Comparison of ENCODE assay signal across 8 cellular contexts in the genomic region with DNA sequence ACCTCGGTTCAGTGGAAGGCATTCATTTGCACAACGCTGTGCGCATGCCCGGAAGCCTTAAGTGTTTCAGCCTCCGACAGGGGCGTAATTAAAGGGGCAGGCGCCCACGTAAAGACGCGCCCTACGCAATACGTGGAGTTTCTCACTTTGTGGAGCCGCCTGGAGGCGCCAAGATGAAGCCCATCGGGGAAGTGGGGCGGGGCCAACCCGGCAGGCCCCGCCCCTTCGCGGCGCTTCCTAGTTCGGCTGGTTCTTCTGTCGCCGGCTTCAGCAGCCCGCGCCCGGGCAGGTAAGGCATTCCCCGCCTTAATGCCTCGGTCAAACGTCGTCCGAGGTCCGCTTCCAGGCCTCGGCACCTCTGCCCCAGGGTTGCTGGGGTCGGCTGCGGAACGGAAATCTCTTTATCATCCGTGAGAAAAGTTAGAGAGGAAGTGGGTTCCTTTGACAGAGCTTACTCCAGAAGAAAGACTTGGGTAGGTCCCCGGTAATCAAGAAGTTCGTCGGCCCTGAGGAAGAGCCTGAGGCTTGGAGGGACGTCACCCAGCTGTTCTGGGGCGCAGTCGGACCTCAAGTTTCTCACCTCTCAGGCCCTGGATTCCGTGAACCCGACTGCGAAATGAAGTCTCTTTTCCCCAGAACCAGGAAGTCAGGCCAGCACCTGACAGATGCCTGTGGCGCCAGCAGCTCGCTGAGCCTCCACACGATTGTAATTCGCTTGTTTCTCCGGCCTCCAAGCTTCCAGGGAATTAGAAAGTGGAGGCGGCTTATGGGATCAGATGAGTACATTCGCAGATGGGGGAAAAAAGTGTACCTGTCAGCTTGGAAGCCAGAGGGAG. TPM values are rescaled to one million over a fixed set of nuclear protein-coding genes. Genes with fewer than 3 reads are reported as not detected.
DNase-seq lines count a peak whose midpoint lies in the region; ATAC-seq and TF ChIP-seq lines count a peak whose summit lies in the region.

A gene (plus strand): TSS at position 224 of the 836 bp plus-strand sequence. CDS start 9,161 bp downstream, outside the sequence.
A gene with protein sequence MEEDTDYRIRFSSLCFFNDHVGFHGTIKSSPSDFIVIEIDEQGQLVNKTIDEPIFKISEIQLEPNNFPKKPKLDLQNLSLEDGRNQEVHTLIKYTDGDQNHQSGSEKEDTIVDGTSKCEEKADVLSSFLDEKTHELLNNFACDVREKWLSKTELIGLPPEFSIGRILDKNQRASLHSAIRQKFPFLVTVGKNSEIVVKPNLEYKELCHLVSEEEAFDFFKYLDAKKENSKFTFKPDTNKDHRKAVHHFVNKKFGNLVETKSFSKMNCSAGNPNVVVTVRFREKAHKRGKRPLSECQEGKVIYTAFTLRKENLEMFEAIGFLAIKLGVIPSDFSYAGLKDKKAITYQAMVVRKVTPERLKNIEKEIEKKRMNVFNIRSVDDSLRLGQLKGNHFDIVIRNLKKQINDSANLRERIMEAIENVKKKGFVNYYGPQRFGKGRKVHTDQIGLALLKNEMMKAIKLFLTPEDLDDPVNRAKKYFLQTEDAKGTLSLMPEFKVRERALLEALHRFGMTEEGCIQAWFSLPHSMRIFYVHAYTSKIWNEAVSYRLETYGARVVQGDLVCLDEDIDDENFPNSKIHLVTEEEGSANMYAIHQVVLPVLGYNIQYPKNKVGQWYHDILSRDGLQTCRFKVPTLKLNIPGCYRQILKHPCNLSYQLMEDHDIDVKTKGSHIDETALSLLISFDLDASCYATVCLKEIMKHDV (minus strand): TSS at position 63 of the 836 bp plus-strand sequence. CDS start 3,545 bp downstream, outside the sequence.

- H3K36me3 Mint-ChIP-seq in WTC11, result peaks cover 12% of the 10 kb centered on the region

- CTCF ChIA-PET in WTC11 (lab: Charles Lee), result interaction anchor here (0.8 to 2.6 kb wide), 6 partner anchors 18 to 123 kb away, joined by 3 to 13 read pairs (median 4); a partner anchor contains a TSS

- DNase-seq in AG08395 (ENCODE audit: low spot score) (peak; percentile 98), NCI-H226 (peak; percentile 97), WTC11 (ENCODE audit: low spot score) (peak; percentile 92), cardiac fibroblast (ENCODE audit: low read depth in 2 of 2) (peak; percentile 98), iPS-NIHi7 (ENCODE audit: extremely low spot score) (peak; percentile 95), smooth muscle cell of the brain vasculature (ENCODE audit: low read depth, low spot score) (peak; percentile 95)

- peak within 1 kb of the TSS; percentile 87 for H3K4me3 Mint-ChIP-seq in WTC11

- peak within 1 kb of the TSS; percentile 71 to 82 for H3K4me3 ChIP-seq in cardiac fibroblast (replicated peaks in 1 of 2; ENCODE audit: low read depth in 2 of 2, low read length in 2 of 2)

- no peaks in the 10 kb centered on the region for H3K9me3 Mint-ChIP-seq in WTC11

- TF ChIP-seq CTCF in WTC11 (IDR thresholded peaks at IDR 0.05) (no peak), cardiac fibroblast (IDR thresholded peaks at IDR 0.05; ENCODE audit: low read depth, low read length) (peak; percentile 47)

- peak within 1 kb of the TSS; percentile 95 for H3K27ac Mint-ChIP-seq in WTC11

- H3K27me3 Mint-ChIP-seq in WTC11 (ENCODE audit: low read depth), result no peaks in the 10 kb centered on the region

- ATAC-seq in GM18907 (IDR thresholded peaks at IDR 0.05; ENCODE audit: unreplicated experiment), result peak; percentile 98
- peak; percentile 98 for ATAC-seq in HG03159 (IDR thresholded peaks at IDR 0.05; ENCODE audit: unreplicated experiment)
- ATAC-seq in WTC11, result peak; percentile 92

- POLR2A ChIA-PET in WTC11 (lab: Charles Lee), result interaction anchor here (1.1 to 2.2 kb wide), 2 partner anchors 47 to 207 kb away, joined by 4 to 9 read pairs; a partner anchor contains a TSS

- H3K4me1 Mint-ChIP-seq in WTC11, result peaks cover 42% of the 10 kb centered on the region

TF ChIP-seq in WTC11, 78 proteins besides CTCF, POLR2A, EP300 and RAD21 (continues in another document):
- TF ChIP-seq TEAD1 (CRISPR knock-in tag; IDR thresholded peaks at IDR 0.05) (no peak), ZNF219 (CRISPR knock-in tag; IDR thresholded peaks at IDR 0.05; ENCODE audit: borderline replicate concordance) (no peak), JAZF1 (CRISPR knock-in tag; IDR thresholded peaks at IDR 0.05) (no peak), ATF1 (CRISPR knock-in tag; IDR thresholded peaks at IDR 0.05) (no peak), GABPB1 (CRISPR knock-in tag; IDR thresholded peaks at IDR 0.05) (0 out of 2 replicates have a peak, but pooled peaks have one; percentile 16), FOXJ3 (CRISPR knock-in tag; IDR thresholded peaks at IDR 0.05; ENCODE audit: borderline replicate concordance) (no peak), ZNF423 (CRISPR knock-in tag; IDR thresholded peaks at IDR 0.05) (no peak), NR2C2 (CRISPR knock-in tag; IDR thresholded peaks at IDR 0.05) (no peak), OVOL2 (CRISPR knock-in tag; IDR thresholded peaks at IDR 0.05; ENCODE audit: borderline replicate concordance) (no peak), GRHL2 (CRISPR knock-in tag; IDR thresholded peaks at IDR 0.05; ENCODE audit: insufficient replicate concordance, severe bottlenecking) (no peak), HMGA2 (CRISPR knock-in tag; IDR thresholded peaks at IDR 0.05) (no peak), EMX1 (CRISPR knock-in tag; IDR thresholded peaks at IDR 0.05) (no peak)
- TF ChIP-seq, protein P1, sequence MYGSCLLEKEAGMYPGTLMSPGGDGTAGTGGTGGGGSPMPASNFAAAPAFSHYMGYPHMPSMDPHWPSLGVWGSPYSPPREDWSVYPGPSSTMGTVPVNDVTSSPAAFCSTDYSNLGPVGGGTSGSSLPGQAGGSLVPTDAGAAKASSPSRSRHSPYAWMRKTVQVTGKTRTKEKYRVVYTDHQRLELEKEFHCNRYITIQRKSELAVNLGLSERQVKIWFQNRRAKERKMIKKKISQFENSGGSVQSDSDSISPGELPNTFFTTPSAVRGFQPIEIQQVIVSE (CRISPR knock-in tag; IDR thresholded peaks at IDR 0.05; ENCODE audit: borderline replicate concordance), result no peak
- TF ChIP-seq, protein P2, sequence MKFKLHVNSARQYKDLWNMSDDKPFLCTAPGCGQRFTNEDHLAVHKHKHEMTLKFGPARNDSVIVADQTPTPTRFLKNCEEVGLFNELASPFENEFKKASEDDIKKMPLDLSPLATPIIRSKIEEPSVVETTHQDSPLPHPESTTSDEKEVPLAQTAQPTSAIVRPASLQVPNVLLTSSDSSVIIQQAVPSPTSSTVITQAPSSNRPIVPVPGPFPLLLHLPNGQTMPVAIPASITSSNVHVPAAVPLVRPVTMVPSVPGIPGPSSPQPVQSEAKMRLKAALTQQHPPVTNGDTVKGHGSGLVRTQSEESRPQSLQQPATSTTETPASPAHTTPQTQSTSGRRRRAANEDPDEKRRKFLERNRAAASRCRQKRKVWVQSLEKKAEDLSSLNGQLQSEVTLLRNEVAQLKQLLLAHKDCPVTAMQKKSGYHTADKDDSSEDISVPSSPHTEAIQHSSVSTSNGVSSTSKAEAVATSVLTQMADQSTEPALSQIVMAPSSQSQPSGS (CRISPR knock-in tag; IDR thresholded peaks at IDR 0.05; ENCODE audit: borderline replicate concordance, low read depth), result no peak
- TF ChIP-seq, protein P3, sequence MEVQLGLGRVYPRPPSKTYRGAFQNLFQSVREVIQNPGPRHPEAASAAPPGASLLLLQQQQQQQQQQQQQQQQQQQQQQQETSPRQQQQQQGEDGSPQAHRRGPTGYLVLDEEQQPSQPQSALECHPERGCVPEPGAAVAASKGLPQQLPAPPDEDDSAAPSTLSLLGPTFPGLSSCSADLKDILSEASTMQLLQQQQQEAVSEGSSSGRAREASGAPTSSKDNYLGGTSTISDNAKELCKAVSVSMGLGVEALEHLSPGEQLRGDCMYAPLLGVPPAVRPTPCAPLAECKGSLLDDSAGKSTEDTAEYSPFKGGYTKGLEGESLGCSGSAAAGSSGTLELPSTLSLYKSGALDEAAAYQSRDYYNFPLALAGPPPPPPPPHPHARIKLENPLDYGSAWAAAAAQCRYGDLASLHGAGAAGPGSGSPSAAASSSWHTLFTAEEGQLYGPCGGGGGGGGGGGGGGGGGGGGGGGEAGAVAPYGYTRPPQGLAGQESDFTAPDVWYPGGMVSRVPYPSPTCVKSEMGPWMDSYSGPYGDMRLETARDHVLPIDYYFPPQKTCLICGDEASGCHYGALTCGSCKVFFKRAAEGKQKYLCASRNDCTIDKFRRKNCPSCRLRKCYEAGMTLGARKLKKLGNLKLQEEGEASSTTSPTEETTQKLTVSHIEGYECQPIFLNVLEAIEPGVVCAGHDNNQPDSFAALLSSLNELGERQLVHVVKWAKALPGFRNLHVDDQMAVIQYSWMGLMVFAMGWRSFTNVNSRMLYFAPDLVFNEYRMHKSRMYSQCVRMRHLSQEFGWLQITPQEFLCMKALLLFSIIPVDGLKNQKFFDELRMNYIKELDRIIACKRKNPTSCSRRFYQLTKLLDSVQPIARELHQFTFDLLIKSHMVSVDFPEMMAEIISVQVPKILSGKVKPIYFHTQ (CRISPR knock-in tag; IDR thresholded peaks at IDR 0.05), result no peak
- TF ChIP-seq, protein P4, sequence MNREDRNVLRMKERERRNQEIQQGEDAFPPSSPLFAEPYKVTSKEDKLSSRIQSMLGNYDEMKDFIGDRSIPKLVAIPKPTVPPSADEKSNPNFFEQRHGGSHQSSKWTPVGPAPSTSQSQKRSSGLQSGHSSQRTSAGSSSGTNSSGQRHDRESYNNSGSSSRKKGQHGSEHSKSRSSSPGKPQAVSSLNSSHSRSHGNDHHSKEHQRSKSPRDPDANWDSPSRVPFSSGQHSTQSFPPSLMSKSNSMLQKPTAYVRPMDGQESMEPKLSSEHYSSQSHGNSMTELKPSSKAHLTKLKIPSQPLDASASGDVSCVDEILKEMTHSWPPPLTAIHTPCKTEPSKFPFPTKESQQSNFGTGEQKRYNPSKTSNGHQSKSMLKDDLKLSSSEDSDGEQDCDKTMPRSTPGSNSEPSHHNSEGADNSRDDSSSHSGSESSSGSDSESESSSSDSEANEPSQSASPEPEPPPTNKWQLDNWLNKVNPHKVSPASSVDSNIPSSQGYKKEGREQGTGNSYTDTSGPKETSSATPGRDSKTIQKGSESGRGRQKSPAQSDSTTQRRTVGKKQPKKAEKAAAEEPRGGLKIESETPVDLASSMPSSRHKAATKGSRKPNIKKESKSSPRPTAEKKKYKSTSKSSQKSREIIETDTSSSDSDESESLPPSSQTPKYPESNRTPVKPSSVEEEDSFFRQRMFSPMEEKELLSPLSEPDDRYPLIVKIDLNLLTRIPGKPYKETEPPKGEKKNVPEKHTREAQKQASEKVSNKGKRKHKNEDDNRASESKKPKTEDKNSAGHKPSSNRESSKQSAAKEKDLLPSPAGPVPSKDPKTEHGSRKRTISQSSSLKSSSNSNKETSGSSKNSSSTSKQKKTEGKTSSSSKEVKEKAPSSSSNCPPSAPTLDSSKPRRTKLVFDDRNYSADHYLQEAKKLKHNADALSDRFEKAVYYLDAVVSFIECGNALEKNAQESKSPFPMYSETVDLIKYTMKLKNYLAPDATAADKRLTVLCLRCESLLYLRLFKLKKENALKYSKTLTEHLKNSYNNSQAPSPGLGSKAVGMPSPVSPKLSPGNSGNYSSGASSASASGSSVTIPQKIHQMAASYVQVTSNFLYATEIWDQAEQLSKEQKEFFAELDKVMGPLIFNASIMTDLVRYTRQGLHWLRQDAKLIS (CRISPR knock-in tag; IDR thresholded peaks at IDR 0.05; ENCODE audit: borderline replicate concordance), result no peak

RNA-seq across cellular contexts. Expression of the first gene that starts in this region (rescaled TPM):
- total RNA-seq in WTC11 (2021), result 5.7 to 6.5 TPM (median 6.1 TPM) in 3 replicates

RNA-seq across cellular contexts. Expression of the second gene that starts in this region (rescaled TPM):
- total RNA-seq in WTC11 (2021), result 16.0 to 20.7 TPM (median 16.4 TPM) in 3 replicates

Comparison
In these comparisons a context has a peak if more than half of its experiments do, and no peak if none do; other contexts are left out.
1. Peak in every context shown above with its lines: DNase-seq, ATAC-seq and H3K4me3 ChIP-seq.